In genomic region chr14:83196235-83196634, GRCh38 we compare ENCODE assay signal across 18 cellular contexts.
"Had no signal": no experiment of that assay in that cellular context is flagged by ENCODE, and none has a peak within 500 bp of the region (broad histone marks: within the 10 kb centered on the region; RNA-seq: fewer than 3 reads in every experiment).

No MANE protein-coding gene starts in this region.

- ATAC-seq: activated T-cell treated with anti-CD3 and anti-CD28 coated beads, Interleukin-2, amount 50 U/mL, for 72 hours; left lung; mucosa of descending colon; naive thymus-derived CD8-positive, alpha-beta T cell; sciatic nerve had no signal

- H3K4me1 ChIP-seq: ascending aorta, left lung, suprapubic skin had no signal

- H3K27ac ChIP-seq: ascending aorta, left lung, suprapubic skin, VCaP had no signal

- FAIRE-seq: islet of Langerhans had no signal

- DNase-seq: activated CD4-positive, alpha-beta memory T cell treated with anti-CD3 and anti-CD28 coated beads for 36 hours; activated naive CD8-positive, alpha-beta T cell treated with anti-CD3 and anti-CD28 coated beads, Interleukin-2, amount 10 ng/mL, durations not matched to agents 7 days and 5 days; activated T-cell treated with anti-CD3 and anti-CD28 coated beads, Interleukin-2, amount 50 U/mL, for 72 hours; cortex of kidney; effector memory CD4-positive, alpha-beta T cell; head of caudate nucleus; left lung; mucosa of descending colon; naive thymus-derived CD8-positive, alpha-beta T cell; nucleus accumbens; stimulated activated CD4-positive, alpha-beta T cell treated with anti-CD3 and anti-CD28 coated beads, Interleukin-12 subunit alpha, Interleukin-12 subunit beta, amount 100 ng/mL, for 4 hours; stimulated activated naive CD4-positive, alpha-beta T cell treated with Interleukin-2 at 50 U/mL for 16 hours; T-helper 9 cell had no signal

- H3K27me3 ChIP-seq: ascending aorta, left lung, suprapubic skin had no signal

- H3K9me3 ChIP-seq: ascending aorta, left lung, mucosa of descending colon, suprapubic skin had no signal

- H3K4me3 ChIP-seq: ascending aorta, left lung, mucosa of descending colon, suprapubic skin had no signal

- H3K36me3 ChIP-seq: ascending aorta, left lung, suprapubic skin had no signal
